In the genomic region with DNA sequence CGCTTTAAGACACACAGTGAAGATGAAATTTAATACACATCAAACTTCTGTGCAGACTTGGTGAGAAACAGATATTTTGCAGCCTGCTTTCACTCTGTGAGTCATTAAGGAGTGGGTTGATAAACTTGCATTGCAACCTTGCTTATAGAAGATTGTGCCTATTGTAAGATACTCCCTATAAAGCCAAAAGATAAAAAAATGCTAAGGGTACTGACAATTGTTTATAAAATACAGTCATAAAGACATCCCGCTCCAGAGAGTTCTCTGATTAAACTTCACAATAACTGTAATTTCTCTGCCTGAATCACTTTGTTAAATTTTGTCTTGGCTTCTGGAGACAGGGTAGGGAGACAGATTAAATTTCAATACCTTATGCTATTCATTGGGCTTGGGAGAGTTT, we compare ENCODE assay signal across 18 cellular contexts. TPM values are rescaled to one million over a fixed set of nuclear protein-coding genes. Genes with fewer than 3 reads are reported as not detected.
DNase-seq lines count a peak whose midpoint lies in the region; FAIRE-seq and TF ChIP-seq lines count a peak whose summit lies in the region.
"Had no signal": no experiment of that assay in that cellular context is flagged by ENCODE, and none has a peak within 500 bp of the region (broad histone marks: within the 10 kb centered on the region; RNA-seq: fewer than 3 reads in every experiment).

No MANE protein-coding gene starts in this region.

- peak overlapping the region; percentile 8 for H3K4me2 ChIP-seq in smooth muscle cell

- no peaks in the 10 kb centered on the region for H3K9me3 ChIP-seq in smooth muscle cell (replicated peaks; ENCODE audit: low read depth)
- H3K9me3 ChIP-seq: adrenal gland, lower lobe of right lung, transverse colon had no signal

- H4K20me1 ChIP-seq in smooth muscle cell (ENCODE audit: low read depth) = peaks cover 11% of the 10 kb centered on the region

- DNase-seq in NCI-H2171 treated with DMSO at 0.1 percent for 48 hours (lab: John Stamatoyannopoulos, UW) (peak; percentile 74), NCI-H2171 (lab: John Stamatoyannopoulos, UW) (no peak), RCC 7860 (ENCODE audit: low spot score) (no peak), epithelial cell of esophagus (ENCODE audit: low read depth) (peak; percentile 72), smooth muscle cell (lab: John Stamatoyannopoulos, UW; ENCODE audit: unreplicated experiment) (no peak), foreskin melanocyte (no peak), NCI-H2196 (lab: John Stamatoyannopoulos, UW; ENCODE audit: unreplicated experiment) (no peak), T-helper 9 cell (no peak)
- DNase-seq: adrenal gland; effector CD4-positive, alpha-beta T cell; Kasumi-1; lower lobe of right lung; NCI-H446 treated with DMSO at 0.1 percent for 48 hours; nucleus accumbens; SHP77 treated with DMSO at 0.1 percent for 48 hours; stimulated activated CD8-positive, alpha-beta memory T cell treated with anti-CD3 and anti-CD28 coated beads, Interleukin-4, amount 100 ng/mL, for 48 hours; transverse colon had no signal

- H3K27me3 ChIP-seq in smooth muscle cell (ENCODE audit: low read depth) = no peaks in the 10 kb centered on the region
- H3K27me3 ChIP-seq: adrenal gland, transverse colon had no signal

- H3K27ac ChIP-seq in smooth muscle cell (ENCODE audit: low read depth) = peak overlapping the region; percentile 11
- H3K27ac ChIP-seq: adrenal gland, lower lobe of right lung, transverse colon, VCaP had no signal

- H3K36me3 ChIP-seq in smooth muscle cell (ENCODE audit: low read depth) = no peaks in the 10 kb centered on the region
- H3K36me3 ChIP-seq: adrenal gland, lower lobe of right lung, transverse colon had no signal

- no peaks in the 10 kb centered on the region for H3K79me2 ChIP-seq in smooth muscle cell (ENCODE audit: low read depth)

- WGBS in smooth muscle cell (ENCODE audit: low lambda C conversion rate) = 52% methylated on average over 2 of the region's 2 CpGs

- H3K4me3 ChIP-seq in epithelial cell of esophagus (ENCODE audit: low read length) (no peak overlapping the region), smooth muscle cell (no peak overlapping the region)
- H3K4me3 ChIP-seq: adrenal gland, lower lobe of right lung, transverse colon had no signal

- no peak overlapping the region for H3K9ac ChIP-seq in smooth muscle cell (ENCODE audit: low read depth)

- H2AFZ ChIP-seq in smooth muscle cell (ENCODE audit: low read depth) = no peak overlapping the region

- FAIRE-seq in RCC 7860 (lab: Jason Lieb, UNC) = peak; percentile 57

- peaks cover 4% of the 10 kb centered on the region for H3F3A ChIP-seq in smooth muscle cell (ENCODE audit: low read depth)

- H3K4me1 ChIP-seq in smooth muscle cell (ENCODE audit: low read depth) = peaks cover 28% of the 10 kb centered on the region
- H3K4me1 ChIP-seq: lower lobe of right lung had no signal

- TF ChIP-seq CTCF in epithelial cell of esophagus (IDR thresholded peaks at IDR 0.05; ENCODE audit: insufficient read depth, low read depth, low read length, missing control alignments) (no peak), smooth muscle cell (IDR thresholded peaks at IDR 0.05; ENCODE audit: borderline replicate concordance, insufficient read depth, poor library complexity, severe bottlenecking) (no peak)

RNA-seq across cellular contexts. Expression of gene GALNT7, which starts 49.1 kb away (rescaled TPM):
- total RNA-seq in smooth muscle cell = 22.0 and 33.4 TPM in 2 replicates
- polyA plus RNA-seq in smooth muscle cell = 8.1 and 9.0 TPM in 2 replicates

Comparison
In these comparisons a context has a peak if more than half of its experiments do, and no peak if none do; other contexts are left out.
1. DNase-seq: peak in NCI-H2171 treated with DMSO at 0.1 percent for 48 hours (single experiment) and epithelial cell of esophagus (single experiment); none in NCI-H2171 (single experiment), RCC 7860 (single experiment), smooth muscle cell (single experiment), foreskin melanocyte (single experiment), NCI-H2196 (single experiment) and T-helper 9 cell (single experiment).